Comparison of ENCODE assay signal across 20 cellular contexts in the genomic region with DNA sequence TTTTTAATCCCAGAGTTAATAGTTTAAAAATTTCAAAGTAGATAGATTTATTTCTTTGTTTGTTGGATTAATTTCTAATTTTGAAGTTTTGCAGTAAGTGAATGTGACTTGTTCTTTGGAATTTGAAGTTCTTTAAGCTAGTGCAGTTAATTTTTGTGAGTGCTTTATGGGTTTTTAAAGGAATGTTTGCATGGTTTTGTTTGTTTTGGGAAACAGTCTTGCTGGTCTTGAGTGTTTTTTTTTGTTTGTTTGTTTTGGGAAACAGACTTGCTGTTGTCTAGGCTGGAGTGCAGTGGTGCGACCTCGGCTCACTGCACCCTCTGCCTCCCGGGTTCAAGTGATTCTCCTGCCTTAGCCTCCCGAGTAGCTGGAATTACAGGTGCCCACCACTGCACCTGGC. TPM values are rescaled to one million over a fixed set of nuclear protein-coding genes. Genes with fewer than 3 reads are reported as not detected.
A peak's percentile ranks its signal among the peaks of the same experiment; 100 is the strongest.
DNase-seq lines count a peak whose midpoint lies in the region; ATAC-seq and TF ChIP-seq lines count a peak whose summit lies in the region.
"Had no signal": no experiment of that assay in that cellular context is flagged by ENCODE, and none has a peak within 500 bp of the region (broad histone marks: within the 10 kb centered on the region; RNA-seq: fewer than 3 reads in every experiment).

No MANE protein-coding gene starts in this region.

- H3K27ac Mint-ChIP-seq in stimulated activated naive CD8-positive, alpha-beta T cell treated with anti-CD3 and anti-CD28 coated beads, Interleukin-15, Interleukin-2, amounts not matched to agents 100 ng/mL and 50 ng/mL, for 24 hours = peak overlapping the region; percentile 49
- H3K27ac Mint-ChIP-seq in endothelial cell (ENCODE audit: unreplicated experiment) = peak overlapping the region; percentile 57

- H3K27me3 ChIP-seq in RWPE2 (ENCODE audit: insufficient read depth, poor library complexity, severe bottlenecking) = no peaks in the 10 kb centered on the region
- H3K27me3 ChIP-seq: gastroesophageal sphincter, left lung, right atrium auricular region had no signal

- H3K4me3 Mint-ChIP-seq in stimulated activated naive CD8-positive, alpha-beta T cell treated with anti-CD3 and anti-CD28 coated beads, Interleukin-15, Interleukin-2, amounts not matched to agents 100 ng/mL and 50 ng/mL, for 24 hours = no peak overlapping the region
- H3K4me3 Mint-ChIP-seq in endothelial cell (ENCODE audit: unreplicated experiment) = no peak overlapping the region
- H3K4me3 Mint-ChIP-seq: activated B cell treated with CpG ODN at 0.5 μM for 24 hours had no signal

- peaks cover 2% of the 10 kb centered on the region for H3K9me3 ChIP-seq in RWPE2 (ENCODE audit: severe bottlenecking)
- H3K9me3 ChIP-seq: gastroesophageal sphincter, left lung, mucosa of descending colon, right atrium auricular region had no signal

- H3K36me3 ChIP-seq in RWPE2 (ENCODE audit: low read depth) = peaks cover 58% of the 10 kb centered on the region
- H3K36me3 ChIP-seq: gastroesophageal sphincter, right atrium auricular region had no signal

- no peaks in the 10 kb centered on the region for H3K9me3 Mint-ChIP-seq in stimulated activated naive CD8-positive, alpha-beta T cell treated with anti-CD3 and anti-CD28 coated beads, Interleukin-15, Interleukin-2, amounts not matched to agents 100 ng/mL and 50 ng/mL, for 24 hours
- no peaks in the 10 kb centered on the region for H3K9me3 Mint-ChIP-seq in endothelial cell (ENCODE audit: unreplicated experiment)
- H3K9me3 Mint-ChIP-seq: activated B cell treated with CpG ODN at 0.5 μM for 24 hours, T-cell had no signal

- no peak for DNase-seq in stimulated activated naive CD8-positive, alpha-beta T cell treated with anti-CD3 and anti-CD28 coated beads, Interleukin-15, Interleukin-2, amounts not matched to agents 100 U/mL and 50 U/mL, for 24 hours
- DNase-seq in RWPE2 (ENCODE audit: low spot score) = no peak
- DNase-seq in endothelial cell (ENCODE audit: low spot score) = no peak
- no peak for DNase-seq in T-helper 2 cell
- no peak for DNase-seq in NCI-H1417 treated with DMSO at 0.1 percent for 48 hours (lab: John Stamatoyannopoulos, UW)
- DNase-seq in AML-193 (lab: John Stamatoyannopoulos, UW) = no peak
- DNase-seq: activated B cell treated with CpG ODN at 0.5 μM for 24 hours, activated gamma-delta T cell, DMS 273 treated with DMSO at 0.1 percent for 48 hours, left lung, mucosa of descending colon, NCI-H1694, NCI-H2227 treated with DMSO at 0.1 percent for 48 hours, nucleus accumbens, RPMI8226, T-cell had no signal

- H3K27me3 Mint-ChIP-seq in stimulated activated naive CD8-positive, alpha-beta T cell treated with anti-CD3 and anti-CD28 coated beads, Interleukin-15, Interleukin-2, amounts not matched to agents 100 ng/mL and 50 ng/mL, for 24 hours = no peaks in the 10 kb centered on the region
- H3K27me3 Mint-ChIP-seq in endothelial cell (ENCODE audit: unreplicated experiment) = no peaks in the 10 kb centered on the region
- H3K27me3 Mint-ChIP-seq: activated B cell treated with CpG ODN at 0.5 μM for 24 hours, T-cell had no signal

- peak overlapping the region; percentile 47 for H3K27ac ChIP-seq in RWPE2 (ENCODE audit: poor library complexity, severe bottlenecking)
- H3K27ac ChIP-seq: gastroesophageal sphincter, left lung, right atrium auricular region had no signal

- peaks cover 80% of the 10 kb centered on the region for H3K4me1 Mint-ChIP-seq in stimulated activated naive CD8-positive, alpha-beta T cell treated with anti-CD3 and anti-CD28 coated beads, Interleukin-15, Interleukin-2, amounts not matched to agents 100 ng/mL and 50 ng/mL, for 24 hours (ENCODE audit: low read depth)
- H3K4me1 Mint-ChIP-seq in endothelial cell (ENCODE audit: unreplicated experiment) = peaks cover 22% of the 10 kb centered on the region

- peaks cover 26% of the 10 kb centered on the region for H3K36me3 Mint-ChIP-seq in stimulated activated naive CD8-positive, alpha-beta T cell treated with anti-CD3 and anti-CD28 coated beads, Interleukin-15, Interleukin-2, amounts not matched to agents 100 ng/mL and 50 ng/mL, for 24 hours (ENCODE audit: low read depth)
- H3K36me3 Mint-ChIP-seq in endothelial cell (ENCODE audit: low read depth, unreplicated experiment) = peaks cover 7% of the 10 kb centered on the region

- H3K4me1 ChIP-seq in RWPE2 (ENCODE audit: insufficient read depth, poor library complexity, severe bottlenecking) = peaks cover 63% of the 10 kb centered on the region

- no peak overlapping the region for H3K4me3 ChIP-seq in RWPE2 (ENCODE audit: severe bottlenecking)
- H3K4me3 ChIP-seq: gastroesophageal sphincter, left lung, mucosa of descending colon, right atrium auricular region had no signal

- TF ChIP-seq CTCF in RWPE2 (IDR thresholded peaks at IDR 0.05; ENCODE audit: poor library complexity, severe bottlenecking) = no peak
- TF ChIP-seq CTCF in endothelial cell (IDR thresholded peaks at IDR 0.05; ENCODE audit: unreplicated experiment) = no peak

- ATAC-seq in stimulated activated naive CD8-positive, alpha-beta T cell treated with anti-CD3 and anti-CD28 coated beads, Interleukin-15, Interleukin-2, amounts not matched to agents 100 U/mL and 50 U/mL, for 24 hours = no peak
- ATAC-seq in RWPE2 (ENCODE audit: low read depth) (no peak), HG03280 (IDR thresholded peaks at IDR 0.05; ENCODE audit: unreplicated experiment) (no peak)
- ATAC-seq: gastroesophageal sphincter, left lung, mucosa of descending colon, T-cell had no signal

RNA-seq across cellular contexts. Expression of gene PANK2, which starts 9.5 kb away (rescaled TPM):
- total RNA-seq in endothelial cell (ENCODE audit: unreplicated experiment) = 53.7 TPM

RNA-seq across cellular contexts. Expression of gene MAVS, which starts 52.0 kb away (rescaled TPM):
- total RNA-seq in endothelial cell (ENCODE audit: unreplicated experiment) = 111 TPM
